8 cellular contexts compared by ENCODE assay signal in the genomic region with DNA sequence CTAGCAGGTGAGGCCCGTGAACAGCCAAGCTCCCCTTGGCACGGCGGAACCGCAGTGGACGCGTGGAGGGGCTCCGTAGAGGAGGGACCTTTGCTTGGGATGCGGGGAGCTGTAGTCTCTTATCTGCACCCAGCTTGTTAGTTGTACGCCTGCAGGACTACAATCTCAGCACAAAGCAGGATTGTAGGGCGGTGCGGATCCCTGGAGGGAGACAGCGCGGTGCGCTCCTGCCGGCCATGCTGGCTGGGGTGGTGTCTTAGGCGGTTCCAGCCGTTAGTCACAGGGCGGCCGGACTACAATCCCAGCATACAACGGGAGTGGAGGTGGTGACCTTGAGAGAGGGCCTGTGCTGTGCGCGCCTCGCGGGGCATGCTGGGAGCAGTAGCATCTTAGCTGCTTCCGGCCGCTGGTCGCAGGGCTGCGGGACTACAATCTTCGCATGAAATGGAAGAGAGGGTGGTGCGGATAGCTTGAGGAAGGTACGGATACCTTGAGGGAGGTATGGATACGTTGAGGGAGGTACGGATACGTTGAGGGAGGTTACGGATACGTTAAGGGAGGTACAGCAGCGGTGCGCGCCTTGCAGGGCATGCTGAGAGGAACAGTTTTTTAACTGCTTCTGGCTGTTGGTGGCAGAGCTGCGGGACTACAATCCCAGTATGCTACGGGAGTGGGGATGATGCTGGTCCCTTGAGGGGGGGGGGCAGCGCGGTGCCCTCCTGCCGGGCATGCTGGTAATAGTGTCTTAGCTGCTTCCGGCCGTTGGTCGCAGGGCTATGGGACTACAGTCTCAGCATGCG.
A peak's percentile ranks its signal among the peaks of the same experiment; 100 is the strongest.
DNase-seq lines count a peak whose midpoint lies in the region; ATAC-seq and TF ChIP-seq lines count a peak whose summit lies in the region.

No MANE protein-coding gene starts in this region.

- CTCF ChIA-PET in CD4-positive, alpha-beta T cell (lab: Charles Lee) = no interaction called here
- CTCF ChIA-PET in activated CD8-positive, alpha-beta T cell treated with anti-CD3 and anti-CD28 coated beads, Interleukin-2, amount 10 ng/mL, durations not matched to agents 7 days and 5 days (lab: Charles Lee) = no interaction called here

- no peak for TF ChIP-seq CTCF in CD4-positive, alpha-beta T cell (IDR thresholded peaks at IDR 0.05)
- no peak for TF ChIP-seq CTCF in lung (IDR thresholded peaks at IDR 0.05; ENCODE audit: control extremely low read depth, extremely low read depth)

- POLR2A ChIA-PET in CD4-positive, alpha-beta T cell (lab: Charles Lee) = interaction anchor here (0.8 to 2.3 kb wide), 5 partner anchors 10 to 1923 kb away, joined by 3 to 13 read pairs (median 4); a partner anchor contains a TSS
- POLR2A ChIA-PET in activated CD8-positive, alpha-beta T cell treated with anti-CD3 and anti-CD28 coated beads, Interleukin-2, amount 10 ng/mL, durations not matched to agents 7 days and 5 days (lab: Charles Lee) = interaction anchor here (1.3 kb wide), 1 partner anchor 1418 kb away, joined by 5 read pairs; no protein-coding TSS in a partner anchor

- peaks cover 0 to 4% of the 10 kb centered on the region in 2 donors for H3K36me3 ChIP-seq in lung (ENCODE audit: control insufficient read depth in 2 of 2, insufficient read depth in 2 of 2, low read length in 2 of 2)

- peak; percentile 82 to 91 (median 86) for DNase-seq in CD4-positive, alpha-beta T cell
- DNase-seq in NCI-H82 treated with DMSO at 0.1 percent for 48 hours (lab: John Stamatoyannopoulos, UW; ENCODE audit: unreplicated experiment) (peak; percentile 86), lung (ENCODE audit: low spot score) (peak; percentile 95)
- peak; percentile 96 for DNase-seq in activated CD8-positive, alpha-beta T cell treated with anti-CD3 and anti-CD28 coated beads, Interleukin-2, amount 10 ng/mL, durations not matched to agents 7 days and 5 days
- DNase-seq in effector CD4-positive, alpha-beta T cell = peak; percentile 89
- peak; percentile 82 to 89 (median 86) for DNase-seq in stimulated activated CD4-positive, alpha-beta T cell treated with anti-CD3 and anti-CD28 coated beads, TNF-alpha, amount 100 ng/mL, for 24 hours (ENCODE audit: low read depth in 3 of 3)

- H3K27me3 Mint-ChIP-seq in CD4-positive, alpha-beta T cell = no peaks in the 10 kb centered on the region
- no peaks in the 10 kb centered on the region for H3K27me3 Mint-ChIP-seq in activated CD8-positive, alpha-beta T cell treated with anti-CD3 and anti-CD28 coated beads, Interleukin-2, amount 10 ng/mL, durations not matched to agents 7 days and 5 days (ENCODE audit: low read depth)

- WGBS in lung, 2 donors = 0% methylated on average over 48 of the region's 48 CpGs

- peaks cover 25% of the 10 kb centered on the region for H3K36me3 Mint-ChIP-seq in CD4-positive, alpha-beta T cell (ENCODE audit: low read depth)
- peaks cover 34% of the 10 kb centered on the region for H3K36me3 Mint-ChIP-seq in activated CD8-positive, alpha-beta T cell treated with anti-CD3 and anti-CD28 coated beads, Interleukin-2, amount 10 ng/mL, durations not matched to agents 7 days and 5 days (ENCODE audit: low read depth)

- H3K4me3 Mint-ChIP-seq in CD4-positive, alpha-beta T cell = peak overlapping the region; percentile 98
- H3K4me3 Mint-ChIP-seq in activated CD8-positive, alpha-beta T cell treated with anti-CD3 and anti-CD28 coated beads, Interleukin-2, amount 10 ng/mL, durations not matched to agents 7 days and 5 days = peak overlapping the region; percentile 90

- H3K4me1 Mint-ChIP-seq in CD4-positive, alpha-beta T cell (ENCODE audit: low read depth) = peaks cover 31% of the 10 kb centered on the region
- H3K4me1 Mint-ChIP-seq in activated CD8-positive, alpha-beta T cell treated with anti-CD3 and anti-CD28 coated beads, Interleukin-2, amount 10 ng/mL, durations not matched to agents 7 days and 5 days (ENCODE audit: low read depth) = peaks cover 30% of the 10 kb centered on the region

- peak overlapping the region; percentile 92 for H3K4me3 ChIP-seq in lung

- H3K27ac Mint-ChIP-seq in CD4-positive, alpha-beta T cell = peak overlapping the region; percentile 86
- H3K27ac Mint-ChIP-seq in activated CD8-positive, alpha-beta T cell treated with anti-CD3 and anti-CD28 coated beads, Interleukin-2, amount 10 ng/mL, durations not matched to agents 7 days and 5 days = peak overlapping the region; percentile 95

- peak; percentile 92 for ATAC-seq in CD4-positive, alpha-beta T cell (ENCODE audit: poor library complexity)
- ATAC-seq in GM19452 (IDR thresholded peaks at IDR 0.05; ENCODE audit: unreplicated experiment) (peak; percentile 90), HG03575 (IDR thresholded peaks at IDR 0.05; ENCODE audit: extremely low read depth, insufficient number of reproducible peaks, low FRiP score, unreplicated experiment) (peak; percentile 76), lung (ENCODE audit: insufficient read depth, low FRiP score) (peak; percentile 98)
- peak; percentile 95 for ATAC-seq in activated CD8-positive, alpha-beta T cell treated with anti-CD3 and anti-CD28 coated beads, Interleukin-2, amount 10 ng/mL, durations not matched to agents 7 days and 5 days

- H3K27ac ChIP-seq in CD4-positive, alpha-beta T cell (ENCODE audit: low read depth, low read length) = peak overlapping the region; percentile 78
- peak overlapping the region; percentile 89 to 91 for H3K27ac ChIP-seq in lung (ENCODE audit: low read depth in 1 of 2, low read length in 1 of 2)

- no peaks in the 10 kb centered on the region for H3K9me3 ChIP-seq in CD4-positive, alpha-beta T cell (ENCODE audit: control insufficient read depth, low read length)
- no peaks in the 10 kb centered on the region for H3K9me3 ChIP-seq in lung (ENCODE audit: control insufficient read depth in 2 of 2, insufficient read depth in 1 of 2, low read length in 1 of 2)

- intact Hi-C loops in CD4-positive, alpha-beta T cell (cut with DNase I, micrococcal nuclease) = loop anchor here (5.0 to 10.0 kb wide), 3 partner anchors 1418 to 1921 kb away; a partner anchor contains a TSS

- peaks cover 0 to 11% of the 10 kb centered on the region in 2 donors for H3K4me1 ChIP-seq in lung (ENCODE audit: control insufficient read depth in 2 of 2, insufficient read depth in 2 of 2, low read length in 2 of 2)

- H3K9me3 Mint-ChIP-seq in CD4-positive, alpha-beta T cell = no peaks in the 10 kb centered on the region
- H3K9me3 Mint-ChIP-seq in activated CD8-positive, alpha-beta T cell treated with anti-CD3 and anti-CD28 coated beads, Interleukin-2, amount 10 ng/mL, durations not matched to agents 7 days and 5 days (ENCODE audit: insufficient read depth) = peaks cover 1% of the 10 kb centered on the region

- H3K27me3 ChIP-seq in CD4-positive, alpha-beta T cell (ENCODE audit: control insufficient read depth, insufficient read depth, low read length) = no peaks in the 10 kb centered on the region
- no peaks in the 10 kb centered on the region for H3K27me3 ChIP-seq in lung (ENCODE audit: control insufficient read depth, insufficient read depth)

Comparison
In these comparisons a context has a peak if more than half of its experiments do, and no peak if none do; other contexts are left out.
1. Peak in every context shown above with its lines: DNase-seq, ATAC-seq, H3K4me3 ChIP-seq and H3K27ac ChIP-seq.